ENCODE assay signal across 16 cellular contexts in genomic region chr21:42425603-42425985, GRCh38. TPM values are rescaled to one million over a fixed set of nuclear protein-coding genes. Genes with fewer than 3 reads are reported as not detected.
DNase-seq lines count a peak whose midpoint lies in the region; ATAC-seq and TF ChIP-seq lines count a peak whose summit lies in the region.
"Had no signal": no experiment of that assay in that cellular context is flagged by ENCODE, and none has a peak within 500 bp of the region (broad histone marks: within the 10 kb centered on the region; RNA-seq: fewer than 3 reads in every experiment).

No MANE protein-coding gene starts in this region.

- no peaks in the 10 kb centered on the region for H3K9me3 ChIP-seq in PC-3 (ENCODE audit: low read length)
- H3K9me3 ChIP-seq in naive thymus-derived CD4-positive, alpha-beta T cell (ENCODE audit: control insufficient read depth in 2 of 3, low read length in 3 of 3) = no peaks in the 10 kb centered on the region
- H3K9me3 ChIP-seq: A549 had no signal

- intact Hi-C loops in PC-3 (cut with micrococcal nuclease) (no loop called here), CD14-positive monocyte (cut with micrococcal nuclease) (no loop called here)
- intact Hi-C loops in naive thymus-derived CD4-positive, alpha-beta T cell (cut with micrococcal nuclease) = loop anchor here (1.0 to 10.0 kb wide), 11 partner anchors 10 to 421 kb away; partner anchors contain the start of genes RSPH1 (in 1 of the 2) and UBASH3A (in 1 of the 2)

- no peak overlapping the region for H3K4me3 ChIP-seq in PC-3 (ENCODE audit: low read length)
- H3K4me3 ChIP-seq in naive thymus-derived CD4-positive, alpha-beta T cell (ENCODE audit: low read length) = peak overlapping the region; percentile 22
- H3K4me3 ChIP-seq: A549, heart left ventricle had no signal

- peak overlapping the region; percentile 54 for H3K4me3 Mint-ChIP-seq in activated CD4-positive, alpha-beta T cell treated with anti-CD3 and anti-CD28 coated beads, Interleukin-2, amount 10 ng/mL, durations not matched to agents 7 days and 5 days
- peak overlapping the region; percentile 54 to 86 (median 80) for H3K4me3 Mint-ChIP-seq in naive thymus-derived CD4-positive, alpha-beta T cell
- peak overlapping the region in 1 of 2 donors; percentile 79 for H3K4me3 Mint-ChIP-seq in CD14-positive monocyte

- no peak overlapping the region for H3K27ac ChIP-seq in PC-3 (ENCODE audit: low read length)
- H3K27ac ChIP-seq in naive thymus-derived CD4-positive, alpha-beta T cell (ENCODE audit: low read depth, low read length) = peak overlapping the region; percentile 85
- H3K27ac ChIP-seq: A549 had no signal

- H3F3A ChIP-seq in PC-3 (ENCODE audit: low read length, unreplicated experiment) = no peaks in the 10 kb centered on the region

- H3K4me1 Mint-ChIP-seq in activated CD4-positive, alpha-beta T cell treated with anti-CD3 and anti-CD28 coated beads, Interleukin-2, amount 10 ng/mL, durations not matched to agents 7 days and 5 days = peaks cover 70% of the 10 kb centered on the region
- H3K4me1 Mint-ChIP-seq in naive thymus-derived CD4-positive, alpha-beta T cell = peaks cover 55 to 82% (median 76%) of the 10 kb centered on the region in 7 donors
- peaks cover 35% of the 10 kb centered on the region for H3K4me1 Mint-ChIP-seq in CD14-positive monocyte

- CTCF ChIA-PET in activated CD4-positive, alpha-beta T cell treated with anti-CD3 and anti-CD28 coated beads, Interleukin-2, amount 10 ng/mL, durations not matched to agents 7 days and 5 days (lab: Charles Lee) = interaction anchor here (1.1 to 4.0 kb wide), 3 partner anchors 11 to 188 kb away, joined by 3 to 22 read pairs (median 3); partner anchors contain the start of gene UBASH3A
- CTCF ChIA-PET in PC-3 (lab: Charles Lee) = no interaction called here
- CTCF ChIA-PET in naive thymus-derived CD4-positive, alpha-beta T cell (lab: Charles Lee) = interaction anchor here (1.0 to 4.5 kb wide), 5 partner anchors 10 to 44 kb away, joined by 3 to 32 read pairs (median 4); partner anchors contain the start of gene UBASH3A

- no peaks in the 10 kb centered on the region for H3K4me1 ChIP-seq in PC-3 (ENCODE audit: insufficient read depth, low read length)
- peaks cover 64 to 68% of the 10 kb centered on the region in 2 donors for H3K4me1 ChIP-seq in naive thymus-derived CD4-positive, alpha-beta T cell (ENCODE audit: control insufficient read depth in 2 of 2, insufficient read depth in 2 of 2, low read length in 2 of 2)
- H3K4me1 ChIP-seq: A549 had no signal

- no peak overlapping the region for H3K4me2 ChIP-seq in PC-3 (ENCODE audit: low read length)
- H3K4me2 ChIP-seq: A549 had no signal

- TF ChIP-seq CTCF in PC-3 (conservative IDR thresholded peaks at IDR 0.05; ENCODE audit: low read depth, low read length) (no peak), CD14-positive monocyte (IDR thresholded peaks at IDR 0.05) (no peak)

- no peaks in the 10 kb centered on the region for H3K79me2 ChIP-seq in PC-3 (ENCODE audit: low read length)

- no peaks in the 10 kb centered on the region for H3K36me3 ChIP-seq in PC-3 (ENCODE audit: low read depth, low read length)
- peaks cover 23 to 73% (median 40%) of the 10 kb centered on the region in 3 experiments for H3K36me3 ChIP-seq in naive thymus-derived CD4-positive, alpha-beta T cell (ENCODE audit: control insufficient read depth in 2 of 3, insufficient read depth in 3 of 3, low read length in 3 of 3)
- H3K36me3 ChIP-seq: heart left ventricle had no signal

- H3K9me3 Mint-ChIP-seq in activated CD4-positive, alpha-beta T cell treated with anti-CD3 and anti-CD28 coated beads, Interleukin-2, amount 10 ng/mL, durations not matched to agents 7 days and 5 days = no peaks in the 10 kb centered on the region
- H3K9me3 Mint-ChIP-seq in naive thymus-derived CD4-positive, alpha-beta T cell = peaks cover 0 to 3% (median 0%) of the 10 kb centered on the region in 11 donors
- H3K9me3 Mint-ChIP-seq in CD14-positive monocyte = peaks cover 0 to 5% (median 0%) of the 10 kb centered on the region in 7 donors

- peak overlapping the region; percentile 90 for H3K27ac Mint-ChIP-seq in activated CD4-positive, alpha-beta T cell treated with anti-CD3 and anti-CD28 coated beads, Interleukin-2, amount 10 ng/mL, durations not matched to agents 7 days and 5 days
- peak overlapping the region; percentile 83 to 94 (median 89) for H3K27ac Mint-ChIP-seq in naive thymus-derived CD4-positive, alpha-beta T cell
- peak overlapping the region in 3 of 7 donors; percentile 8 to 58 (median 20) for H3K27ac Mint-ChIP-seq in CD14-positive monocyte

- H2AFZ ChIP-seq in PC-3 (ENCODE audit: low read length) = no peak overlapping the region

- POLR2A ChIA-PET in activated CD4-positive, alpha-beta T cell treated with anti-CD3 and anti-CD28 coated beads, Interleukin-2, amount 10 ng/mL, durations not matched to agents 7 days and 5 days (lab: Charles Lee) = interaction anchor here (1.2 kb wide), 1 partner anchor 22 kb away, joined by 8 read pairs; the partner anchor contains the start of gene UBASH3A
- POLR2A ChIA-PET in PC-3 (lab: Charles Lee; ENCODE audit: unreplicated experiment) = no interaction called here
- POLR2A ChIA-PET in naive thymus-derived CD4-positive, alpha-beta T cell (lab: Charles Lee) = interaction anchor here (1.2 to 10.0 kb wide), 5 partner anchors 10 to 90 kb away, joined by 3 to 181 read pairs (median 9); partner anchors contain the start of gene UBASH3A

- BruUV-seq in PC-3 (replicated peaks; lab: Mats Ljungman, UMichigan) = no TSS peak

- DNase-seq in activated CD4-positive, alpha-beta T cell treated with anti-CD3 and anti-CD28 coated beads, Interleukin-2, amount 10 ng/mL, durations not matched to agents 7 days and 5 days = no peak
- no peak for DNase-seq in activated CD4-positive, alpha-beta T cell treated with anti-CD3 and anti-CD28 coated beads for 48 hours
- DNase-seq in PC-3 (no peak), CD14-positive monocyte (ENCODE audit: low spot score) (no peak)
- no peak for DNase-seq in naive thymus-derived CD4-positive, alpha-beta T cell
- no peak for DNase-seq in activated effector memory CD4-positive, alpha-beta T cell treated with anti-CD3 and anti-CD28 coated beads, Interleukin-2, amount 50 U/mL, for 16 hours
- DNase-seq: DMS153, heart left ventricle, NCI-H1105, NCI-H510A treated with DMSO at 0.1 percent for 48 hours, T1000 had no signal

- no peaks in the 10 kb centered on the region for H4K20me1 ChIP-seq in PC-3 (ENCODE audit: low read length)

- H3K27me3 Mint-ChIP-seq in activated CD4-positive, alpha-beta T cell treated with anti-CD3 and anti-CD28 coated beads, Interleukin-2, amount 10 ng/mL, durations not matched to agents 7 days and 5 days = no peaks in the 10 kb centered on the region
- H3K27me3 Mint-ChIP-seq in naive thymus-derived CD4-positive, alpha-beta T cell = peaks cover 0 to 6% (median 0%) of the 10 kb centered on the region in 5 donors
- peaks cover 0 to 8% (median 6%) of the 10 kb centered on the region in 3 donors for H3K27me3 Mint-ChIP-seq in CD14-positive monocyte (ENCODE audit: low read depth in 3 of 3)

- peak; percentile 20 for TF ChIP-seq POLR2A in GM19099 (IDR thresholded peaks at IDR 0.05; ENCODE audit: extremely low read depth, insufficient read length, low read depth)

- H3K36me3 Mint-ChIP-seq in activated CD4-positive, alpha-beta T cell treated with anti-CD3 and anti-CD28 coated beads, Interleukin-2, amount 10 ng/mL, durations not matched to agents 7 days and 5 days (ENCODE audit: low read depth) = peaks cover 94% of the 10 kb centered on the region
- peaks cover 22 to 84% (median 47%) of the 10 kb centered on the region in 5 donors for H3K36me3 Mint-ChIP-seq in naive thymus-derived CD4-positive, alpha-beta T cell
- H3K36me3 Mint-ChIP-seq in CD14-positive monocyte = no peaks in the 10 kb centered on the region

- no peak overlapping the region for H3K9ac ChIP-seq in PC-3 (ENCODE audit: low read length)

- peak; percentile 71 for ATAC-seq in PC-3
- no peak for ATAC-seq in naive thymus-derived CD4-positive, alpha-beta T cell
- ATAC-seq in HG03108 (IDR thresholded peaks at IDR 0.05; ENCODE audit: unreplicated experiment) = no peak
- ATAC-seq: A549 had no signal

- H3K9me2 ChIP-seq in PC-3 (replicated peaks; ENCODE audit: low read length) = no peaks in the 10 kb centered on the region

- H3K27me3 ChIP-seq in PC-3 (ENCODE audit: low read length) = peaks cover 29% of the 10 kb centered on the region
- H3K27me3 ChIP-seq in naive thymus-derived CD4-positive, alpha-beta T cell (ENCODE audit: control insufficient read depth in 2 of 2, insufficient read depth in 2 of 2, low read length in 2 of 2) = no peaks in the 10 kb centered on the region

RNA-seq across cellular contexts. Expression of gene UBASH3A, which starts 21.9 kb away (rescaled TPM):
- 10 to 100 TPM; 77.4 to 83.7 TPM for total RNA-seq in activated CD4-positive, alpha-beta T cell treated with anti-CD3 and anti-CD28 coated beads, Interleukin-2, amount 10 ng/mL, durations not matched to agents 7 days and 5 days
- total RNA-seq in PC-3 (2014; rRNA removed) = 1.0 TPM in 1 of 2 replicates, not detected in the other
- 100 to 1,000 TPM in 1 of 5 experiments, 10 to 100 TPM in 4; 41.9 to 101 (median 91.7) TPM for total RNA-seq in naive thymus-derived CD4-positive, alpha-beta T cell
- polyA plus RNA-seq in naive thymus-derived CD4-positive, alpha-beta T cell = 10 to 100 TPM; 57.1 to 99.3 TPM
- polyA plus RNA-seq in CD14-positive monocyte = not detected
- total RNA-seq: RPMI7951 had no signal
- polyA plus RNA-seq: A549 had no signal

RNA-seq across cellular contexts. Expression of gene TMPRSS3, which starts 29.7 kb away (rescaled TPM):
- total RNA-seq in activated CD4-positive, alpha-beta T cell treated with anti-CD3 and anti-CD28 coated beads, Interleukin-2, amount 10 ng/mL, durations not matched to agents 7 days and 5 days = 1 to 10 TPM; 7.4 to 8.9 TPM
- not detected in 2 replicates for total RNA-seq in PC-3 (2014; rRNA removed)
- total RNA-seq in naive thymus-derived CD4-positive, alpha-beta T cell = 1 to 10 TPM in 4 of 5 experiments, under 1 TPM in 1; 0.88 to 7.6 (median 1.5) TPM
- 1 to 10 TPM in 1 of 2 donors, under 1 TPM in 1; 0.11 to 2.9 TPM for polyA plus RNA-seq in naive thymus-derived CD4-positive, alpha-beta T cell
- under 1 TPM in 1 of 2 donors, not detected in 1; 0.30 TPM for polyA plus RNA-seq in CD14-positive monocyte
- total RNA-seq: RPMI7951 had no signal
- polyA plus RNA-seq: heart left ventricle had no signal

RNA-seq across cellular contexts. Expression of gene TFF1, which starts 59.3 kb away (rescaled TPM):
- not detected for total RNA-seq in activated CD4-positive, alpha-beta T cell treated with anti-CD3 and anti-CD28 coated beads, Interleukin-2, amount 10 ng/mL, durations not matched to agents 7 days and 5 days
- 99.2 and 111 TPM in 2 replicates for total RNA-seq in PC-3 (2014; rRNA removed)
- total RNA-seq in naive thymus-derived CD4-positive, alpha-beta T cell = not detected
- not detected for polyA plus RNA-seq in naive thymus-derived CD4-positive, alpha-beta T cell
- polyA plus RNA-seq in CD14-positive monocyte = not detected
- total RNA-seq: heart left ventricle, liver, RPMI7951 had no signal
- polyA plus RNA-seq: heart left ventricle, liver had no signal

Comparison
In these comparisons a context has a peak if more than half of its experiments do, and no peak if none do; other contexts are left out.
1. RNA of gene UBASH3A, which starts 21.9 kb away (total RNA-seq): 41.9 to 101 TPM in naive thymus-derived CD4-positive, alpha-beta T cell and 77.4 to 83.7 TPM in activated CD4-positive, alpha-beta T cell treated with anti-CD3 and anti-CD28 coated beads, Interleukin-2, amount 10 ng/mL, durations not matched to agents 7 days and 5 days; 1.0 TPM in PC-3; every median in the first group is over 10 times any median in the second.
2. RNA of gene TFF1, which starts 59.3 kb away (total RNA-seq): 99.2 to 111 TPM in PC-3; not detected in activated CD4-positive, alpha-beta T cell treated with anti-CD3 and anti-CD28 coated beads, Interleukin-2, amount 10 ng/mL, durations not matched to agents 7 days and 5 days and not detected in naive thymus-derived CD4-positive, alpha-beta T cell; every median in the first group is over 100 times any median in the second.
3. intact Hi-C loops: an anchor here in naive thymus-derived CD4-positive, alpha-beta T cell (1.0 to 10.0 kb wide); none called in PC-3 and CD14-positive monocyte.